Comparison of ENCODE assay signal across 5 cellular contexts in the genomic region with DNA sequence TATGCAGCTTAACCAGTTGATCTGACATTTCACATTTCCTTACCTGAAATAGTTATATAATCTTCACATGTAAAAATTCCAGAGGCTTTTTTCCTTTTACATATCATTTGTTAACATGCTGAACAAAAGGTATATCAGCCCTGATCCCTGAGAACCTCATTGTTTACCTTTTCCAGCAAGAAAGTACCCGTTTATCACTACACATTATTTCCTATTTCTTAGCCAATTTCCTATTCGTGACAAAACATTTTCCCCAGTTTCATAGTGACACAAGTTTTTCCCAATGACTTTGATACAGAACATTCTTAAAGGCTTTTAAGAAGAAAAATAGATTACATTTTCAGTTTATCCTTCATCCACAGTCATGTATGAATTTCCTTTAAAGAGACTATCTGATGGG.
"Had no signal": no experiment of that assay in that cellular context is flagged by ENCODE, and none has a peak within 500 bp of the region (broad histone marks: within the 10 kb centered on the region; RNA-seq: fewer than 3 reads in every experiment).

No MANE protein-coding gene starts in this region.

- H3K4me3 ChIP-seq: GM23248 had no signal

- H3K27ac ChIP-seq: GM23248 had no signal

- H3K9ac ChIP-seq: GM23248 had no signal

- H2AFZ ChIP-seq: GM23248 had no signal

- DNase-seq: GM23248, GOT3, H7, HCEC 1CT, IMR-90 had no signal
